8 cellular contexts compared by ENCODE assay signal in genomic region chr13:52450012-52450792, GRCh38. TPM values are rescaled to one million over a fixed set of nuclear protein-coding genes. Genes with fewer than 3 reads are reported as not detected.
A peak's percentile ranks its signal among the peaks of the same experiment; 100 is the strongest.
DNase-seq lines count a peak whose midpoint lies in the region; ATAC-seq and TF ChIP-seq lines count a peak whose summit lies in the region.

Gene VPS36 (minus strand): TSS chr13:52450634. CDS start chr13:52450594, 40 bp downstream.

- H3K4me2 ChIP-seq in GM23248 (ENCODE audit: unreplicated experiment) (peak within 1 kb of the TSS; percentile 99), fibroblast of lung (ENCODE audit: extremely low read depth, insufficient read depth, low read length) (peak within 1 kb of the TSS; percentile 89)

- no peaks in the 10 kb centered on the region for H3K27me3 ChIP-seq in GM23248 (replicated peaks; ENCODE audit: insufficient read depth)
- H3K27me3 ChIP-seq in fibroblast of lung (ENCODE audit: control insufficient read depth, insufficient read depth, low read length) = no peaks in the 10 kb centered on the region

- H3F3A ChIP-seq in GM23248 (ENCODE audit: insufficient read depth) = peaks cover 4% of the 10 kb centered on the region

- peak; percentile 75 to 96 for TF ChIP-seq CTCF in fibroblast of lung (conservative IDR thresholded peaks at IDR 0.05 in 1 of 2, IDR thresholded peaks at IDR 0.05 in 1 of 2; ENCODE audit: low read depth in 1 of 2, low read length in 2 of 2)

- DNase-seq in EH (ENCODE audit: low read depth) (peak; percentile 93), GM23248 (peak; percentile 96), LHCN-M2 (ENCODE audit: low read depth) (peak; percentile 91), RPMI7951 (ENCODE audit: low read depth) (peak; percentile 85), fibroblast of lung (ENCODE audit: low read depth in 2 of 2) (peak; percentile 87 to 94)
- peak; percentile 95 for DNase-seq in activated T-helper 1 cell treated with anti-CD3 and anti-CD28 coated beads, Interleukin-2, amount 50 U/mL, for 16 hours (ENCODE audit: low read depth in 1 of 2, low spot score in 1 of 2)
- DNase-seq in naive thymus-derived CD8-positive, alpha-beta T cell = peak; percentile 84 to 97 (median 95)
- peak; percentile 86 to 95 (median 88) for DNase-seq in stimulated activated naive CD4-positive, alpha-beta T cell (lab: John Stamatoyannopoulos, UW)

- POLR2A ChIA-PET in naive thymus-derived CD8-positive, alpha-beta T cell (lab: Charles Lee) = interaction anchor here (0.9 to 3.3 kb wide), 6 partner anchors 19 to 997 kb away, joined by 3 to 17 read pairs (median 5); partner anchors contain the start of genes INTS6 and SUGT1

- no peaks in the 10 kb centered on the region for H3K9me3 Mint-ChIP-seq in naive thymus-derived CD8-positive, alpha-beta T cell

- peak within 1 kb of the TSS; percentile 99 for H3K4me3 ChIP-seq in GM23248
- H3K4me3 ChIP-seq in fibroblast of lung (replicated peaks in 1 of 4; ENCODE audit: control extremely low read depth in 1 of 4, insufficient read depth in 1 of 4, low read depth in 3 of 4, low read length in 4 of 4) = peak within 1 kb of the TSS; percentile 79 to 90 (median 84)

- peak; percentile 65 to 68 for ATAC-seq in naive thymus-derived CD8-positive, alpha-beta T cell

- no peaks in the 10 kb centered on the region for H3K36me3 ChIP-seq in GM23248 (ENCODE audit: low read depth)
- no peaks in the 10 kb centered on the region for H3K36me3 ChIP-seq in fibroblast of lung (ENCODE audit: control insufficient read depth, insufficient read depth, low read length)

- H3K79me2 ChIP-seq in GM23248 (ENCODE audit: insufficient read depth) (peaks cover 49% of the 10 kb centered on the region), fibroblast of lung (ENCODE audit: control insufficient read depth, insufficient read depth, low read length) (peaks cover 36% of the 10 kb centered on the region)

- H3K4me1 Mint-ChIP-seq in naive thymus-derived CD8-positive, alpha-beta T cell = peaks cover 22 to 52% (median 47%) of the 10 kb centered on the region in 4 donors

- H3K27ac ChIP-seq in GM23248 (peak within 1 kb of the TSS; percentile 86), fibroblast of lung (ENCODE audit: insufficient read depth, low read length) (peak within 1 kb of the TSS; percentile 88)

- 1 to 2% methylated on average over 91 to 93 of the region's 105 CpGs for WGBS in GM23248 (ENCODE audit: low coverage in 1 of 2, low lambda C conversion rate in 2 of 2, missing lambda C conversion rate in 2 of 2), 2 experiments

- in situ Hi-C loops in GM23248 (cut with MboI) = no loop called here

- H2AFZ ChIP-seq in GM23248 (peak within 1 kb of the TSS; percentile 85), fibroblast of lung (ENCODE audit: low read length) (peak within 1 kb of the TSS; percentile 89)

- peak within 1 kb of the TSS; percentile 81 to 96 (median 90) for H3K27ac Mint-ChIP-seq in naive thymus-derived CD8-positive, alpha-beta T cell

- H3K36me3 Mint-ChIP-seq in naive thymus-derived CD8-positive, alpha-beta T cell = peaks cover 0 to 9% (median 2%) of the 10 kb centered on the region in 3 donors

- H3K9ac ChIP-seq in GM23248 = peak within 1 kb of the TSS; percentile 94
- peak within 1 kb of the TSS; percentile 96 for H3K9ac ChIP-seq in fibroblast of lung (ENCODE audit: insufficient read depth, low read length)

- H3K9me3 ChIP-seq in GM23248 (ENCODE audit: low read depth) (no peaks in the 10 kb centered on the region), fibroblast of lung (ENCODE audit: control insufficient read depth, insufficient read depth, low read depth, low read length) (no peaks in the 10 kb centered on the region)

- H3K4me1 ChIP-seq in GM23248 (ENCODE audit: insufficient read depth) = peaks cover 21% of the 10 kb centered on the region
- peaks cover 6% of the 10 kb centered on the region for H3K4me1 ChIP-seq in fibroblast of lung (ENCODE audit: control insufficient read depth, extremely low read depth, insufficient read depth, low read length)

- H4K20me1 ChIP-seq in GM23248 (ENCODE audit: insufficient read depth) (no peaks in the 10 kb centered on the region), fibroblast of lung (ENCODE audit: control insufficient read depth, extremely low read depth, insufficient read depth, low read length) (no peaks in the 10 kb centered on the region)

- no peaks in the 10 kb centered on the region for H3K9me2 ChIP-seq in GM23248 (ENCODE audit: insufficient read depth)

- H3K4me3 Mint-ChIP-seq in naive thymus-derived CD8-positive, alpha-beta T cell = peak within 1 kb of the TSS; percentile 85 to 97 (median 92)

- no peaks in the 10 kb centered on the region for H3K27me3 Mint-ChIP-seq in naive thymus-derived CD8-positive, alpha-beta T cell

RNA-seq across cellular contexts. Expression of gene VPS36, which starts in this region (rescaled TPM):
- 34.7 and 55.1 TPM in 2 replicates for total RNA-seq in GM23248 (2014; rRNA removed; shearing (Covaris generic))
- 34.6 and 42.6 TPM in 2 replicates for polyA plus RNA-seq in GM23248 (2016; fragmentation: Nextera tagmentation; extraction: Ambion mirVana)
- total RNA-seq in LHCN-M2 (2014; rRNA removed) = 43.9 and 56.9 TPM in 2 replicates
- 13.4 TPM for polyA plus RNA-seq in LHCN-M2 (2012)
- total RNA-seq in RPMI7951 (2014; rRNA removed; shearing (Covaris generic)) = 16.1 and 24.4 TPM in 2 replicates
- total RNA-seq in fibroblast of lung = 22.6 and 28.2 TPM in 2 replicates
- 15.8 and 16.2 TPM in 2 replicates for polyA plus RNA-seq in fibroblast of lung
- polyA plus RNA-seq in fibroblast of lung (2012) = 12.9 and 13.9 TPM in 2 replicates
- polyA minus RNA-seq in fibroblast of lung (ENCODE audit: low replicate concordance) = 3.9 and 7.8 TPM in 2 replicates
- 10 to 100 TPM; 65.3 to 65.4 TPM for total RNA-seq in naive thymus-derived CD8-positive, alpha-beta T cell
- 10 to 100 TPM; 33.2 to 38.2 (median 36.6) TPM for polyA plus RNA-seq in naive thymus-derived CD8-positive, alpha-beta T cell

Comparison
In these comparisons a context has a peak if more than half of its experiments do, and no peak if none do; other contexts are left out.
1. Peak in every context shown above with its lines: DNase-seq, ATAC-seq, H3K4me3 ChIP-seq and H3K27ac ChIP-seq.